ENCODE assay signal across 8 cellular contexts in the genomic region with DNA sequence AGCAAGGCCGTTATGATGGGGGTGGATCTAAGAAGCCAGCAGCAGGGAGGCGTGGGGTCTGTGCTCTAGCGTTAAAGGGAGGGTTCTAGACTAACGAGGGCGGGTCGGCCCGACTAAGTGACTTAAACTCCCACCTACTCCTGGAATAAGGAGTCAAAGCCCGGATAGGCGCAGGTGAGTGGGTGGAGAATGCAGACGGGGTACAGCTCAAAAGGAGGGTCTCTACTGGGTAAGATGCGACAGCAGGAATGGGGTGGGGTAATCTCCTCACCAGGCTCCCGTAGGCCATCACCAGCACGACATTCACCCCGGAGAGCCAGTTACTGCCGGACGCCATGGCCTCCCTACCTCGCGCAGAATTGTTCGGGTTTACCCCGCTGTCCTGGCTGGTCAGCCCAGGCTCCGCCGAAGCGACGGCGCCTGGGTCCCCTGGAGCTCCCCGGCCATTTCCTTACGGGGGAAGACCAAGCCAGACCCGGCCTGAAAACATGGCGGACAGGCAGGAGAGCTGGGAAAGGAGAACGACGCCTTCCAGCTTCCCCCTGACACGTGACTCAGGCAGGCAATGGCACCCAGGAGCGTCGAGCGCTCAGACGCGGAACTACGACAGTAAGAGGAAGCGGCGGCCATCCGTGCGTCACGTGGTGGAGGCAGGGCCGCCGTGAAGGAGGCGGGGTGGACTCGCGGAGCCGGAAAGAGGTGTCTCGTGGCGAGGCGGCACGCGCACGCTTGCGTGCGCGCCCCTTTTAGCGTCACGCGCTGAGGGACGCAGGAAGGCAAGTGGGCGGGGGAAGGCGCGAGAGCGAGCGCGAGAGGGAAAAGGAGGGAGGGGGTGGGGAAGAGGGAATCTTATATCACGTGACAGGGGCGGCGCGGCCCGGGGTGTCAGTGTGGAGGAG. TPM values are rescaled to one million over a fixed set of nuclear protein-coding genes. Genes with fewer than 3 reads are reported as not detected.
DNase-seq lines count a peak whose midpoint lies in the region; ATAC-seq and TF ChIP-seq lines count a peak whose summit lies in the region.

A gene with protein sequence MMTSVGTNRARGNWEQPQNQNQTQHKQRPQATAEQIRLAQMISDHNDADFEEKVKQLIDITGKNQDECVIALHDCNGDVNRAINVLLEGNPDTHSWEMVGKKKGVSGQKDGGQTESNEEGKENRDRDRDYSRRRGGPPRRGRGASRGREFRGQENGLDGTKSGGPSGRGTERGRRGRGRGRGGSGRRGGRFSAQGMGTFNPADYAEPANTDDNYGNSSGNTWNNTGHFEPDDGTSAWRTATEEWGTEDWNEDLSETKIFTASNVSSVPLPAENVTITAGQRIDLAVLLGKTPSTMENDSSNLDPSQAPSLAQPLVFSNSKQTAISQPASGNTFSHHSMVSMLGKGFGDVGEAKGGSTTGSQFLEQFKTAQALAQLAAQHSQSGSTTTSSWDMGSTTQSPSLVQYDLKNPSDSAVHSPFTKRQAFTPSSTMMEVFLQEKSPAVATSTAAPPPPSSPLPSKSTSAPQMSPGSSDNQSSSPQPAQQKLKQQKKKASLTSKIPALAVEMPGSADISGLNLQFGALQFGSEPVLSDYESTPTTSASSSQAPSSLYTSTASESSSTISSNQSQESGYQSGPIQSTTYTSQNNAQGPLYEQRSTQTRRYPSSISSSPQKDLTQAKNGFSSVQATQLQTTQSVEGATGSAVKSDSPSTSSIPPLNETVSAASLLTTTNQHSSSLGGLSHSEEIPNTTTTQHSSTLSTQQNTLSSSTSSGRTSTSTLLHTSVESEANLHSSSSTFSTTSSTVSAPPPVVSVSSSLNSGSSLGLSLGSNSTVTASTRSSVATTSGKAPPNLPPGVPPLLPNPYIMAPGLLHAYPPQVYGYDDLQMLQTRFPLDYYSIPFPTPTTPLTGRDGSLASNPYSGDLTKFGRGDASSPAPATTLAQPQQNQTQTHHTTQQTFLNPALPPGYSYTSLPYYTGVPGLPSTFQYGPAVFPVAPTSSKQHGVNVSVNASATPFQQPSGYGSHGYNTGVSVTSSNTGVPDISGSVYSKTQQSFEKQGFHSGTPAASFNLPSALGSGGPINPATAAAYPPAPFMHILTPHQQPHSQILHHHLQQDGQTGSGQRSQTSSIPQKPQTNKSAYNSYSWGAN (plus strand): TSS at position 885 of the 899 bp plus-strand sequence. CDS start 4,169 bp downstream, outside the sequence.

- H3K36me3 ChIP-seq in kidney epithelial cell (ENCODE audit: control insufficient read depth, insufficient read depth, low read length) = no peaks in the 10 kb centered on the region

- CTCF ChIA-PET in activated CD4-positive, alpha-beta T cell treated with anti-CD3 and anti-CD28 coated beads for 36 hours (lab: Charles Lee) = interaction anchor here (0.6 to 2.1 kb wide), 6 partner anchors 38 to 855 kb away, joined by 3 to 6 read pairs (median 3); no protein-coding TSS in a partner anchor

- ATAC-seq in HG03442 (IDR thresholded peaks at IDR 0.05; ENCODE audit: unreplicated experiment) = peak; percentile 89
- ATAC-seq in activated CD4-positive, alpha-beta T cell treated with anti-CD3 and anti-CD28 coated beads for 36 hours = peak; percentile 92

- H3K27ac Mint-ChIP-seq in activated CD4-positive, alpha-beta T cell treated with anti-CD3 and anti-CD28 coated beads for 36 hours = peak within 1 kb of the TSS; percentile 100

- H3K9me3 Mint-ChIP-seq in activated CD4-positive, alpha-beta T cell treated with anti-CD3 and anti-CD28 coated beads for 36 hours (ENCODE audit: low read depth) = peaks cover 5% of the 10 kb centered on the region

- H3K4me3 Mint-ChIP-seq in activated CD4-positive, alpha-beta T cell treated with anti-CD3 and anti-CD28 coated beads for 36 hours = peak within 1 kb of the TSS; percentile 99

- DNase-seq in Ammon's horn (ENCODE audit: low spot score) (peak; percentile 100), GM19238 (ENCODE audit: insufficient read length, low spot score) (peak; percentile 90), NCI-H524 (lab: John Stamatoyannopoulos, UW) (peak; percentile 98 to 99), choroid plexus epithelial cell (ENCODE audit: low read depth) (peak; percentile 99), kidney epithelial cell (ENCODE audit: low read depth) (peak; percentile 96)
- DNase-seq in activated CD4-positive, alpha-beta T cell treated with anti-CD3 and anti-CD28 coated beads for 36 hours = peak; percentile 99
- DNase-seq in stimulated activated CD4-positive, alpha-beta T cell treated with anti-CD3 and anti-CD28 coated beads, Interleukin-15, amount 100 ng/mL, for 48 hours (ENCODE audit: low read depth in 2 of 2) = peak; percentile 98

- TF ChIP-seq CTCF in choroid plexus epithelial cell (conservative IDR thresholded peaks at IDR 0.05; ENCODE audit: low read depth, low read length) (no peak), kidney epithelial cell (IDR thresholded peaks at IDR 0.05; ENCODE audit: insufficient read depth, low read length, poor library complexity, severe bottlenecking) (no peak)

- intact Hi-C loops in activated CD4-positive, alpha-beta T cell treated with anti-CD3 and anti-CD28 coated beads for 36 hours (cut with DNase I, micrococcal nuclease) = loop anchor here (1.0 to 5.0 kb wide), 18 partner anchors 14 to 917 kb away; a partner anchor contains a TSS

- H3K4me3 ChIP-seq in choroid plexus epithelial cell (ENCODE audit: low read depth, low read length) = peak within 1 kb of the TSS; percentile 94
- H3K4me3 ChIP-seq in kidney epithelial cell (ENCODE audit: low read depth, low read length) = peak within 1 kb of the TSS; percentile 91

- POLR2A ChIA-PET in activated CD4-positive, alpha-beta T cell treated with anti-CD3 and anti-CD28 coated beads for 36 hours (lab: Charles Lee) = interaction anchor here (0.6 to 1.1 kb wide), 7 partner anchors 13 to 1714 kb away, joined by 3 to 4 read pairs (median 3); a partner anchor contains a TSS

- H3K4me1 Mint-ChIP-seq in activated CD4-positive, alpha-beta T cell treated with anti-CD3 and anti-CD28 coated beads for 36 hours = peaks cover 70% of the 10 kb centered on the region

- H3K27me3 Mint-ChIP-seq in activated CD4-positive, alpha-beta T cell treated with anti-CD3 and anti-CD28 coated beads for 36 hours = no peaks in the 10 kb centered on the region

- no peaks in the 10 kb centered on the region for H3K27me3 ChIP-seq in kidney epithelial cell (ENCODE audit: control insufficient read depth, insufficient read depth, low read length)

- peaks cover 77% of the 10 kb centered on the region for H3K36me3 Mint-ChIP-seq in activated CD4-positive, alpha-beta T cell treated with anti-CD3 and anti-CD28 coated beads for 36 hours (ENCODE audit: low read depth)

RNA-seq across cellular contexts. Expression of the gene that starts here (rescaled TPM):
- 100 to 1,000 TPM; 205 to 255 TPM for total RNA-seq in activated CD4-positive, alpha-beta T cell treated with anti-CD3 and anti-CD28 coated beads for 36 hours
- 61.7 and 70.9 TPM in 2 replicates for total RNA-seq in kidney epithelial cell

Comparison
In these comparisons a context has a peak if more than half of its experiments do, and no peak if none do; other contexts are left out.
1. Peak in every context shown above with its lines: DNase-seq, ATAC-seq and H3K4me3 ChIP-seq.